Comparison of ENCODE assay signal across 16 cellular contexts in genomic region chr1:38615680-38616079, GRCh38.
DNase-seq lines count a peak whose midpoint lies in the region; ATAC-seq, FAIRE-seq and TF ChIP-seq lines count a peak whose summit lies in the region.
"Had no signal": no experiment of that assay in that cellular context is flagged by ENCODE, and none has a peak within 500 bp of the region (broad histone marks: within the 10 kb centered on the region; RNA-seq: fewer than 3 reads in every experiment).

No MANE protein-coding gene starts in this region.

- H3K9me2 ChIP-seq in PC-3 (replicated peaks; ENCODE audit: low read length) = no peaks in the 10 kb centered on the region

- no peak overlapping the region for H3K9ac ChIP-seq in BLaER1
- no peak overlapping the region for H3K9ac ChIP-seq in PC-3 (ENCODE audit: low read length)

- H3K27me3 Mint-ChIP-seq in activated T-cell treated with anti-CD3 and anti-CD28 coated beads, Interleukin-2, amount 50 U/mL, for 24 hours = peaks cover 22% of the 10 kb centered on the region
- H3K27me3 Mint-ChIP-seq in activated T-cell treated with anti-CD3 and anti-CD28 coated beads, Interleukin-2, amount 50 U/mL, for 72 hours (ENCODE audit: low read depth) = peaks cover 6% of the 10 kb centered on the region

- POLR2A ChIA-PET in PC-3 (lab: Charles Lee; ENCODE audit: unreplicated experiment) = no interaction called here

- H3K9me3 ChIP-seq in BLaER1 (no peaks in the 10 kb centered on the region), PC-3 (ENCODE audit: low read length) (0 out of 2 replicates have a peak, but pooled peaks cover 5% of the 10 kb centered on the region)

- H3K4me1 ChIP-seq in BLaER1 = peaks cover 54% of the 10 kb centered on the region
- no peaks in the 10 kb centered on the region for H3K4me1 ChIP-seq in PC-3 (ENCODE audit: insufficient read depth, low read length)
- no peaks in the 10 kb centered on the region for H3K4me1 ChIP-seq in foreskin keratinocyte

- no peaks in the 10 kb centered on the region for H3K79me2 ChIP-seq in PC-3 (ENCODE audit: low read length)

- no peaks in the 10 kb centered on the region for H3K4me1 Mint-ChIP-seq in activated T-cell treated with anti-CD3 and anti-CD28 coated beads, Interleukin-2, amount 50 U/mL, for 24 hours (ENCODE audit: low read depth)
- no peaks in the 10 kb centered on the region for H3K4me1 Mint-ChIP-seq in activated T-cell treated with anti-CD3 and anti-CD28 coated beads, Interleukin-2, amount 50 U/mL, for 72 hours (ENCODE audit: low read depth)
- H3K4me1 Mint-ChIP-seq: CD8-positive, alpha-beta memory T cell had no signal

- H3K36me3 Mint-ChIP-seq in activated T-cell treated with anti-CD3 and anti-CD28 coated beads, Interleukin-2, amount 50 U/mL, for 24 hours (ENCODE audit: low read depth) = no peaks in the 10 kb centered on the region
- peaks cover 0 to 2% of the 10 kb centered on the region in 2 donors for H3K36me3 Mint-ChIP-seq in activated T-cell treated with anti-CD3 and anti-CD28 coated beads, Interleukin-2, amount 50 U/mL, for 72 hours (ENCODE audit: insufficient read depth in 2 of 2)
- H3K36me3 Mint-ChIP-seq: CD8-positive, alpha-beta memory T cell had no signal

- H3K27ac ChIP-seq in BLaER1 = no peak overlapping the region
- H3K27ac ChIP-seq in PC-3 (ENCODE audit: low read length) = no peak overlapping the region
- H3K27ac ChIP-seq in foreskin keratinocyte = no peak overlapping the region

- no peak overlapping the region for H3K4me3 Mint-ChIP-seq in activated T-cell treated with anti-CD3 and anti-CD28 coated beads, Interleukin-2, amount 50 U/mL, for 24 hours
- no peak overlapping the region for H3K4me3 Mint-ChIP-seq in activated T-cell treated with anti-CD3 and anti-CD28 coated beads, Interleukin-2, amount 50 U/mL, for 72 hours
- H3K4me3 Mint-ChIP-seq: CD8-positive, alpha-beta memory T cell; stimulated activated naive CD8-positive, alpha-beta T cell treated with anti-CD3 and anti-CD28 coated beads, Interleukin-15, Interleukin-2, amounts not matched to agents 100 ng/mL and 50 ng/mL, for 24 hours had no signal

- no peak for FAIRE-seq in urothelium cell line (lab: Jason Lieb, UNC)
- FAIRE-seq: HTR-8/SVneo had no signal

- peak overlapping the region; percentile 79; the same call in 1 of the 2 replicates for H3K4me2 ChIP-seq in BLaER1
- no peak overlapping the region for H3K4me2 ChIP-seq in PC-3 (ENCODE audit: low read length)

- H3K4me3 ChIP-seq in BLaER1 (no peak overlapping the region), PC-3 (ENCODE audit: low read length) (no peak overlapping the region)
- H3K4me3 ChIP-seq: heart left ventricle had no signal

- TF ChIP-seq CTCF in GM12873 (IDR thresholded peaks at IDR 0.05; ENCODE audit: insufficient read depth, low read depth, low read length, missing control alignments) (peak; percentile 47), PC-3 (conservative IDR thresholded peaks at IDR 0.05; ENCODE audit: low read depth, low read length) (peak; percentile 51), foreskin keratinocyte (conservative IDR thresholded peaks at IDR 0.05) (peak; percentile 49)

- intact Hi-C loops in PC-3 (cut with micrococcal nuclease) = no loop called here

- H4K20me1 ChIP-seq in BLaER1 = no peaks in the 10 kb centered on the region
- H4K20me1 ChIP-seq in PC-3 (ENCODE audit: low read length) = no peaks in the 10 kb centered on the region

- H3F3A ChIP-seq in PC-3 (ENCODE audit: low read length, unreplicated experiment) = no peaks in the 10 kb centered on the region

- peaks cover 10% of the 10 kb centered on the region for H3K9me3 Mint-ChIP-seq in activated T-cell treated with anti-CD3 and anti-CD28 coated beads, Interleukin-2, amount 50 U/mL, for 24 hours
- peaks cover 4% of the 10 kb centered on the region in 2 donors for H3K9me3 Mint-ChIP-seq in activated T-cell treated with anti-CD3 and anti-CD28 coated beads, Interleukin-2, amount 50 U/mL, for 72 hours

- no TSS peak for BruUV-seq in PC-3 (replicated peaks; lab: Mats Ljungman, UMichigan)

- ATAC-seq in PC-3 (no peak), foreskin keratinocyte (no peak)
- ATAC-seq in activated T-cell treated with anti-CD3 and anti-CD28 coated beads, Interleukin-2, amount 50 U/mL, for 72 hours (replicated peaks in 1 of 2) = no peak
- ATAC-seq: heart left ventricle had no signal

- no peak overlapping the region for H2AFZ ChIP-seq in PC-3 (ENCODE audit: low read length)

- peak; percentile 8 for DNase-seq in PC-3
- no peak for DNase-seq in foreskin keratinocyte
- DNase-seq in urothelium cell line (ENCODE audit: low spot score) = no peak
- no peak for DNase-seq in activated T-cell treated with anti-CD3 and anti-CD28 coated beads, Interleukin-2, amount 50 U/mL, for 24 hours
- no peak for DNase-seq in activated T-cell treated with anti-CD3 and anti-CD28 coated beads, Interleukin-2, amount 50 U/mL, for 72 hours
- no peak for DNase-seq in AG20443 (ENCODE audit: low spot score)
- DNase-seq: CD8-positive, alpha-beta memory T cell; heart left ventricle; midbrain; NCI-H2107; NCI-H774; occipital lobe had no signal

- CTCF ChIA-PET in PC-3 (lab: Charles Lee) = no interaction called here

- H3K36me3 ChIP-seq in BLaER1 (no peaks in the 10 kb centered on the region), PC-3 (ENCODE audit: low read depth, low read length) (no peaks in the 10 kb centered on the region)
- H3K36me3 ChIP-seq: heart left ventricle had no signal

- H3K27me3 ChIP-seq in BLaER1 = no peaks in the 10 kb centered on the region
- peaks cover 45% of the 10 kb centered on the region for H3K27me3 ChIP-seq in PC-3 (ENCODE audit: low read length)
- H3K27me3 ChIP-seq in foreskin keratinocyte = peaks cover 10% of the 10 kb centered on the region

- no peak overlapping the region for H3K27ac Mint-ChIP-seq in activated T-cell treated with anti-CD3 and anti-CD28 coated beads, Interleukin-2, amount 50 U/mL, for 24 hours
- no peak overlapping the region for H3K27ac Mint-ChIP-seq in activated T-cell treated with anti-CD3 and anti-CD28 coated beads, Interleukin-2, amount 50 U/mL, for 72 hours
- H3K27ac Mint-ChIP-seq: CD8-positive, alpha-beta memory T cell; stimulated activated naive CD8-positive, alpha-beta T cell treated with anti-CD3 and anti-CD28 coated beads, Interleukin-15, Interleukin-2, amounts not matched to agents 100 ng/mL and 50 ng/mL, for 24 hours had no signal
